ENCODE assay signal across 22 cellular contexts in the genomic region with DNA sequence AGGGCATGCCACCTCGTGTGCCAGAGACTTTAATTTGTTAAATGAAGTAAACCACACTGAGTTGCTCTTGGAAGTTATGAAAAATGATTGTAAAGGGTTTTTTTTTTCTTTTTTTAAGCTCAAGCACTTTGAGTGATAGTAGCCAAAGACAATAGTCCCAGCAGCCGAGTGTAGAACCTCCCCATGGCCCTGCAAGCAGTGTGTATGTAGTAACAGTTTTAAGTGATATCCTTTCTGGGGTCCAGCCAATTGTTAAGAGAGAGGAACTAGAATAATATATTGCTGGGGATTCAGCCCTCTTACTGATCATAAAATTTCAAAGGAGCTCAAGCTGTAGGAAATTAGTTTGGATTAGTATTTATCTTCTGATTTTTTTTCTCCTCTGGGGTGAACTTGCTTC. TPM values are rescaled to one million over a fixed set of nuclear protein-coding genes. Genes with fewer than 3 reads are reported as not detected.
"Had no signal": no experiment of that assay in that cellular context is flagged by ENCODE, and none has a peak within 500 bp of the region (broad histone marks: within the 10 kb centered on the region; RNA-seq: fewer than 3 reads in every experiment).

No MANE protein-coding gene starts in this region.

- H3K27ac Mint-ChIP-seq: activated CD4-positive, alpha-beta T cell treated with anti-CD3 and anti-CD28 coated beads, Interleukin-2, amount 10 ng/mL, durations not matched to agents 24 days and 14 days; activated naive CD8-positive, alpha-beta T cell treated with anti-CD3 and anti-CD28 coated beads for 36 hours; naive thymus-derived CD8-positive, alpha-beta T cell; stimulated activated naive CD8-positive, alpha-beta T cell treated with anti-CD3 and anti-CD28 coated beads, Interleukin-15, Interleukin-2, amounts not matched to agents 100 ng/mL and 50 ng/mL, for 24 hours; T-helper 2 cell treated with Interferon-gamma antibody and Interleukin-4, amounts not matched to agents 5 μg/mL and 100 μg/mL, for 36 hours had no signal

- ATAC-seq: gastroesophageal sphincter; left lobe of liver; naive thymus-derived CD8-positive, alpha-beta T cell had no signal

- H3K4me1 Mint-ChIP-seq: activated CD4-positive, alpha-beta T cell treated with anti-CD3 and anti-CD28 coated beads, Interleukin-2, amount 10 ng/mL, durations not matched to agents 24 days and 14 days; activated naive CD8-positive, alpha-beta T cell treated with anti-CD3 and anti-CD28 coated beads for 36 hours; central memory CD8-positive, alpha-beta T cell; naive thymus-derived CD8-positive, alpha-beta T cell had no signal

- H3K4me1 ChIP-seq: gastroesophageal sphincter, suprapubic skin, upper lobe of left lung had no signal

- H3K4me2 ChIP-seq: smooth muscle cell had no signal

- H3K9me3 ChIP-seq: suprapubic skin, upper lobe of left lung had no signal

- H3K36me3 Mint-ChIP-seq: activated naive CD8-positive, alpha-beta T cell treated with anti-CD3 and anti-CD28 coated beads for 36 hours had no signal

- H3K27ac ChIP-seq: brain microvascular endothelial cell, esophagus muscularis mucosa, gastroesophageal sphincter, suprapubic skin, upper lobe of left lung had no signal

- H3K4me3 Mint-ChIP-seq: activated CD4-positive, alpha-beta T cell treated with anti-CD3 and anti-CD28 coated beads, Interleukin-2, amount 10 ng/mL, durations not matched to agents 24 days and 14 days; activated naive CD8-positive, alpha-beta T cell treated with anti-CD3 and anti-CD28 coated beads for 36 hours; central memory CD8-positive, alpha-beta T cell; naive thymus-derived CD8-positive, alpha-beta T cell; stimulated activated naive CD8-positive, alpha-beta T cell treated with anti-CD3 and anti-CD28 coated beads, Interleukin-15, Interleukin-2, amounts not matched to agents 100 ng/mL and 50 ng/mL, for 24 hours; T-helper 2 cell treated with Interferon-gamma antibody and Interleukin-4, amounts not matched to agents 5 μg/mL and 100 μg/mL, for 36 hours had no signal

- H3K27me3 Mint-ChIP-seq: activated CD4-positive, alpha-beta T cell treated with anti-CD3 and anti-CD28 coated beads, Interleukin-2, amount 10 ng/mL, durations not matched to agents 24 days and 14 days; central memory CD8-positive, alpha-beta T cell; naive thymus-derived CD8-positive, alpha-beta T cell; stimulated activated naive CD8-positive, alpha-beta T cell treated with anti-CD3 and anti-CD28 coated beads, Interleukin-15, Interleukin-2, amounts not matched to agents 100 ng/mL and 50 ng/mL, for 24 hours had no signal

- H3K27me3 ChIP-seq: brain microvascular endothelial cell, esophagus muscularis mucosa, gastroesophageal sphincter, suprapubic skin, upper lobe of left lung had no signal

- H3K9me3 Mint-ChIP-seq: stimulated activated naive CD8-positive, alpha-beta T cell treated with anti-CD3 and anti-CD28 coated beads, Interleukin-15, Interleukin-2, amounts not matched to agents 100 ng/mL and 50 ng/mL, for 24 hours; T-helper 2 cell treated with Interferon-gamma antibody and Interleukin-4, amounts not matched to agents 5 μg/mL and 100 μg/mL, for 36 hours had no signal

- H3K4me3 ChIP-seq: esophagus muscularis mucosa, gastroesophageal sphincter, smooth muscle cell, suprapubic skin, upper lobe of left lung had no signal

- H3K36me3 ChIP-seq: brain microvascular endothelial cell, esophagus muscularis mucosa, gastroesophageal sphincter, suprapubic skin had no signal

- DNase-seq: activated CD4-positive, alpha-beta T cell treated with anti-CD3 and anti-CD28 coated beads, Interleukin-2, amount 10 ng/mL, durations not matched to agents 24 days and 14 days; activated CD4-positive, CD25-positive, alpha-beta regulatory T cell; activated CD8-positive, alpha-beta memory T cell treated with anti-CD3 and anti-CD28 coated beads, Interleukin-2, amount 50 U/mL, for 48 hours; activated gamma-delta T cell treated with Interleukin-2 at 50 U/mL for 16 hours; activated naive CD8-positive, alpha-beta T cell treated with anti-CD3 and anti-CD28 coated beads for 36 hours; cortex of kidney; effector CD4-positive, alpha-beta T cell; mammary epithelial cell; naive thymus-derived CD8-positive, alpha-beta T cell; posterior cingulate gyrus; retina; SW 1271; upper lobe of left lung had no signal

RNA-seq across cellular contexts. Expression of a gene that starts 43.1 kb away (rescaled TPM):
- total RNA-seq: activated naive CD8-positive, alpha-beta T cell treated with anti-CD3 and anti-CD28 coated beads for 36 hours had no signal
